20 cellular contexts compared by ENCODE assay signal in genomic region chr5:64972591-64972990, GRCh38.
DNase-seq lines count a peak whose midpoint lies in the region; ATAC-seq, FAIRE-seq and TF ChIP-seq lines count a peak whose summit lies in the region.
"Had no signal": no experiment of that assay in that cellular context is flagged by ENCODE, and none has a peak within 500 bp of the region (broad histone marks: within the 10 kb centered on the region; RNA-seq: fewer than 3 reads in every experiment).

No MANE protein-coding gene starts in this region.

- H3K27ac ChIP-seq in A549 (no peak overlapping the region), testis (no peak overlapping the region)
- H3K27ac ChIP-seq: BLaER1 treated with 17β-estradiol and CSF1 and Interleukin-3, amounts not matched to agents 10 nM and 100 nM; HL-60 had no signal

- CTCF ChIA-PET in A549 (lab: Yijun Ruan, JAX) = interaction anchor here (1.3 to 1.5 kb wide), 2 partner anchors 14 to 511 kb away, joined by 3 to 4 read pairs; no protein-coding TSS in a partner anchor

- no peak for TF ChIP-seq POLR2A in A549 (IDR thresholded peaks at IDR 0.05; ENCODE audit: low read length)
- TF ChIP-seq POLR2A in testis (IDR thresholded peaks at IDR 0.05) = no peak

- H3K9me3 ChIP-seq in A549 (no peaks in the 10 kb centered on the region), testis (no peaks in the 10 kb centered on the region)

- H3K36me3 ChIP-seq in testis (ENCODE audit: low read depth, missing control alignments) = no peaks in the 10 kb centered on the region

- no peak for ATAC-seq in A549
- no peak for ATAC-seq in HG02678 (IDR thresholded peaks at IDR 0.05; ENCODE audit: unreplicated experiment)

- POLR2A ChIA-PET in A549 (lab: Yijun Ruan, JAX) = no interaction called here

- DNase-seq in A549 (ENCODE audit: low read depth in 1 of 2, low spot score in 1 of 2) (no peak), HCEC 1CT (peak; percentile 9), cardiac fibroblast (ENCODE audit: low read depth in 2 of 2) (peak; percentile 16 to 42), kidney tubule cell (ENCODE audit: low spot score) (peak; percentile 50), SKM-1 treated with dmso at 0.1 percent for 144 hours (lab: John Stamatoyannopoulos, UW; ENCODE audit: unreplicated experiment) (no peak), testis (no peak)
- no peak for DNase-seq in effector CD8-positive, alpha-beta T cell (lab: John Stamatoyannopoulos, UW)
- DNase-seq: 8988T; CD8-positive, alpha-beta memory T cell; DND-41; NCI-H187 treated with DMSO at 0.1 percent for 48 hours; NCI-H69; NK-92 treated with Interleukin-12 subunit alpha and Interleukin-12 subunit beta, amount 100 ng/mL, for 24 hours; SHP77 treated with DMSO at 0.1 percent for 48 hours had no signal

- intact Hi-C loops in testis (cut with DNase I; ENCODE audit: low total_unique reads) = no loop called here

- H3K4me1 ChIP-seq in A549 (no peaks in the 10 kb centered on the region), testis (no peaks in the 10 kb centered on the region)

- TF ChIP-seq CTCF in A549 (IDR thresholded peaks at IDR 0.05) (no peak), cardiac fibroblast (IDR thresholded peaks at IDR 0.05; ENCODE audit: low read depth, low read length) (no peak), testis (IDR thresholded peaks at IDR 0.05) (no peak)

- no peak overlapping the region for H3K4me2 ChIP-seq in A549

- no peaks in the 10 kb centered on the region for H3K27me3 ChIP-seq in testis
- H3K27me3 ChIP-seq: BLaER1 treated with 17β-estradiol and CSF1 and Interleukin-3, amounts not matched to agents 10 nM and 100 nM had no signal

- no peak for FAIRE-seq in A549 (lab: Jason Lieb, UNC)
- FAIRE-seq: GM12892, H1 had no signal

- H3K4me3 ChIP-seq in A549 (no peak overlapping the region), cardiac fibroblast (replicated peaks in 1 of 2; ENCODE audit: low read depth in 2 of 2, low read length in 2 of 2) (no peak overlapping the region), testis (no peak overlapping the region)
- H3K4me3 ChIP-seq: BLaER1 treated with 17β-estradiol and CSF1 and Interleukin-3, amounts not matched to agents 10 nM and 100 nM; K562 had no signal

- TF ChIP-seq EP300 in A549 (IDR thresholded peaks at IDR 0.05) = no peak

- TF ChIP-seq RAD21 in A549 (conservative IDR thresholded peaks at IDR 0.05 in 1 of 2, IDR thresholded peaks at IDR 0.05 in 1 of 2) = no peak

TF ChIP-seq in A549, 52 proteins besides CTCF, POLR2A, EP300 and RAD21:
- TF ChIP-seq HOXB13 (CRISPR knock-in tag; IDR thresholded peaks at IDR 0.05; ENCODE audit: low read depth) = no peak
- TF ChIP-seq SMC3 (IDR thresholded peaks at IDR 0.05) = no peak
- no peak for TF ChIP-seq RCOR1 (IDR thresholded peaks at IDR 0.05; ENCODE audit: low read depth, low read length)
- no peak for TF ChIP-seq FOSL2 (IDR thresholded peaks at IDR 0.05)
- peak; percentile 40; the same call in 1 of the 2 replicates for TF ChIP-seq FOSL2 (CRISPR knock-in tag; IDR thresholded peaks at IDR 0.05)
- no peak for TF ChIP-seq FOSB (CRISPR knock-in tag; IDR thresholded peaks at IDR 0.05)

Comparison
In these comparisons a context has a peak if more than half of its experiments do, and no peak if none do; other contexts are left out.
1. DNase-seq: peak in HCEC 1CT (single experiment), cardiac fibroblast (2 of 2) and kidney tubule cell (single experiment); none in A549 (0 of 2), SKM-1 treated with dmso at 0.1 percent for 144 hours (single experiment), testis (single experiment) and effector CD8-positive, alpha-beta T cell (single experiment).